ENCODE assay signal across 15 cellular contexts in genomic region chr3:163671201-163671600, GRCh38.
"Had no signal": no experiment of that assay in that cellular context is flagged by ENCODE, and none has a peak within 500 bp of the region (broad histone marks: within the 10 kb centered on the region; RNA-seq: fewer than 3 reads in every experiment).

No MANE protein-coding gene starts in this region.

- H3K27me3 ChIP-seq: adrenal gland, breast epithelium, ovary had no signal

- H3K4me1 Mint-ChIP-seq: naive thymus-derived CD8-positive, alpha-beta T cell had no signal

- H3K27ac ChIP-seq: adrenal gland, breast epithelium, ovary, psoas muscle, skin epidermis had no signal

- H3K27ac Mint-ChIP-seq: activated T-helper 1 cell treated with anti-CD3 and anti-CD28 coated beads, Interleukin-12 subunit alpha, Interleukin-12 subunit beta, Interleukin-2, Interleukin-4 antibody, amounts not matched to agents 30 ng/mL and 10 ng/mL and 1 ng/mL, durations not matched to agents 14 hours and 24 hours and 36 hours; dendritic cell treated with granulocyte-macrophage colony-stimulating factor and Interleukin-4, amounts not matched to agents 40 ng/mL and 50 ng/mL, for 4 days; naive thymus-derived CD8-positive, alpha-beta T cell; stimulated activated naive CD8-positive, alpha-beta T cell treated with anti-CD3 and anti-CD28 coated beads, Interleukin-15, Interleukin-2, amounts not matched to agents 100 ng/mL and 50 ng/mL, for 24 hours; type B pancreatic cell had no signal

- H3K36me3 Mint-ChIP-seq: naive thymus-derived CD8-positive, alpha-beta T cell; type B pancreatic cell had no signal

- DNase-seq: activated CD4-positive, alpha-beta T cell treated with anti-CD3 and anti-CD28 coated beads, Interleukin-2, amount 50 U/mL, for 4 hours; activated gamma-delta T cell treated with Interleukin-2 at 50 U/mL for 16 hours; adrenal gland; effector memory CD4-positive, alpha-beta T cell; foreskin fibroblast; naive thymus-derived CD8-positive, alpha-beta T cell; ovary; stimulated activated CD4-positive, alpha-beta T cell treated with anti-CD3 and anti-CD28 coated beads, Interleukin-2, amount 100 ng/mL, for 48 hours had no signal

- H3K4me1 ChIP-seq: adrenal gland, breast epithelium, psoas muscle had no signal

- H3K36me3 ChIP-seq: adrenal gland, breast epithelium, ovary had no signal

- H3K27me3 Mint-ChIP-seq: dendritic cell treated with granulocyte-macrophage colony-stimulating factor and Interleukin-4, amounts not matched to agents 40 ng/mL and 50 ng/mL, for 4 days; naive thymus-derived CD8-positive, alpha-beta T cell; stimulated activated naive CD8-positive, alpha-beta T cell treated with anti-CD3 and anti-CD28 coated beads, Interleukin-15, Interleukin-2, amounts not matched to agents 100 ng/mL and 50 ng/mL, for 24 hours; type B pancreatic cell had no signal

- H3K4me3 Mint-ChIP-seq: activated T-helper 1 cell treated with anti-CD3 and anti-CD28 coated beads, Interleukin-12 subunit alpha, Interleukin-12 subunit beta, Interleukin-2, Interleukin-4 antibody, amounts not matched to agents 30 ng/mL and 10 ng/mL and 1 ng/mL, durations not matched to agents 14 hours and 24 hours and 36 hours; dendritic cell treated with granulocyte-macrophage colony-stimulating factor and Interleukin-4, amounts not matched to agents 40 ng/mL and 50 ng/mL, for 4 days; naive thymus-derived CD8-positive, alpha-beta T cell; stimulated activated naive CD8-positive, alpha-beta T cell treated with anti-CD3 and anti-CD28 coated beads, Interleukin-15, Interleukin-2, amounts not matched to agents 100 ng/mL and 50 ng/mL, for 24 hours; type B pancreatic cell had no signal

- H3K4me3 ChIP-seq: adrenal gland, breast epithelium, ovary, psoas muscle, skin epidermis had no signal

- H3K9me3 ChIP-seq: adrenal gland, ovary, psoas muscle had no signal
